Comparison of ENCODE assay signal across 10 cellular contexts in the genomic region with DNA sequence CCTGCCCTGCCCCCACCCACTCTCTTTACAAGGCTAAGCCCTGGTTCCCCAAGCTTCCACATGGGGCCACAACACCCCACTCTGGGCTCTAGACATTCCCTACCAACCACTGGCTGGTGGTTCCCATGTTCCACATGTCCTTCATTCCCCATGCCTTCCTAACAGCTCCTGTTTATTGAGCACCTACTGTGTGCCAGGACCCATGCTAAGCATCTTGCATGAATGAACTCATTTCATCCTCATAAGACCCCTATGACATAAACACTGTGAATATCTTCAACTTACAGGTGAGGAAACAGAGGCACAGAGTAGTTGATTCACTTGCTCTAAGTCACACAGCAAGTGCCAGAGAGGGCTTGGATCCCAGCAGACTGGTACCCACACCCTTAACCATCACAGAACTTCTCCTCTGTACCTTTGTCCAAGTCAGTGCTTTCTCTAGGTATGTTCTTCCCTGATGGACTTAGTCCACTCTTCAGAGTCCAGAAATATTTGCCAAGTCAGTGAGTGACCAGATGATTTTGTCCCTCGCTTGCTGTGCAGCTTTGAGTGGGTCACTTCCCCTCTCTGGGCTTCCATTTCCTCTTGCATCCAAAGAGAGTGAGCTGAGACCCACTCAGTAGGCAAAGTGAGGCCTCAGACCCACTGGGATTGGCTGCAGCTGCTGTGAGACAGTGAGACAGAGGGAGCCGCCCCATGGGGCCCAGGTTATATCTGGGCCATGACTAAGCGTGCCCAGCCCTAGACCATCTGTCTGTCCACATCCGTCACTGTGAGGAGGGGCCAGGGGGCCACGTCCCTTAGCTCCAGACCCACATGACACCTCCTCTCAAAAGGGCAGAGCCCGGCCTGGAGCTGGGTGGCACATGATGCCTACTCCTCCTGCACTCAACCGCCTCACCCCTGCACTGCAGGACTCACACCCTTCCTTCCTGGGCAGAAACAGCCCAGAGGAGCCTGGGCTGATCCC.
DNase-seq lines count a peak whose midpoint lies in the region; ATAC-seq, FAIRE-seq and TF ChIP-seq lines count a peak whose summit lies in the region.
"Had no signal": no experiment of that assay in that cellular context is flagged by ENCODE, and none has a peak within 500 bp of the region (broad histone marks: within the 10 kb centered on the region; RNA-seq: fewer than 3 reads in every experiment).

No MANE protein-coding gene starts in this region.

- no peaks in the 10 kb centered on the region for H3K27me3 Mint-ChIP-seq in activated T-helper 2 cell treated with anti-CD3 and anti-CD28 coated beads, Interferon-gamma antibody, Interleukin-2, Interleukin-4, amounts not matched to agents 10 μg/mL and 5 μg/mL and 100 μg/mL, durations not matched to agents 14 hours and 24 hours and 36 hours (ENCODE audit: low read depth)

- H3K27ac Mint-ChIP-seq in activated T-helper 2 cell treated with anti-CD3 and anti-CD28 coated beads, Interferon-gamma antibody, Interleukin-2, Interleukin-4, amounts not matched to agents 10 μg/mL and 5 μg/mL and 100 μg/mL, durations not matched to agents 14 hours and 24 hours and 36 hours, result no peak overlapping the region

- ATAC-seq in psoas muscle (peak; percentile 92 to 98 (median 94)), HG02840 (IDR thresholded peaks at IDR 0.05; ENCODE audit: low FRiP score, unreplicated experiment) (no peak)

- H3K9me3 Mint-ChIP-seq in activated T-helper 2 cell treated with anti-CD3 and anti-CD28 coated beads, Interferon-gamma antibody, Interleukin-2, Interleukin-4, amounts not matched to agents 10 μg/mL and 5 μg/mL and 100 μg/mL, durations not matched to agents 14 hours and 24 hours and 36 hours, result peaks cover 8% of the 10 kb centered on the region

- intact Hi-C loops in psoas muscle (cut with DNase I), result no loop called here
- intact Hi-C loops in activated T-helper 2 cell treated with anti-CD3 and anti-CD28 coated beads, Interferon-gamma antibody, Interleukin-2, Interleukin-4, amounts not matched to agents 10 μg/mL and 5 μg/mL and 100 μg/mL, durations not matched to agents 14 hours and 24 hours and 36 hours (cut with micrococcal nuclease), result no loop called here

- peak overlapping the region; percentile 88 for H3K27ac ChIP-seq in psoas muscle
- H3K27ac ChIP-seq: neutrophil had no signal

- TF ChIP-seq CTCF in fibroblast of the aortic adventitia (IDR thresholded peaks at IDR 0.05; ENCODE audit: insufficient read depth, low read length) (no peak), psoas muscle (IDR thresholded peaks at IDR 0.05) (no peak)

- H3K4me1 Mint-ChIP-seq in activated T-helper 2 cell treated with anti-CD3 and anti-CD28 coated beads, Interferon-gamma antibody, Interleukin-2, Interleukin-4, amounts not matched to agents 10 μg/mL and 5 μg/mL and 100 μg/mL, durations not matched to agents 14 hours and 24 hours and 36 hours (ENCODE audit: low read depth), result no peaks in the 10 kb centered on the region

- peaks cover 5% of the 10 kb centered on the region for H3K9me3 ChIP-seq in psoas muscle
- H3K9me3 ChIP-seq: neutrophil had no signal

- H3K4me3 ChIP-seq in fibroblast of the aortic adventitia (ENCODE audit: low read depth, low read length) (no peak overlapping the region), psoas muscle (peak overlapping the region; percentile 28)

- H3K27me3 ChIP-seq in psoas muscle (ENCODE audit: insufficient read depth in 3 of 3, low read length in 2 of 3), result no peaks in the 10 kb centered on the region

- no peaks in the 10 kb centered on the region for H3K36me3 ChIP-seq in psoas muscle (ENCODE audit: insufficient read depth in 1 of 2, low read depth in 1 of 2)
- H3K36me3 ChIP-seq: neutrophil had no signal

- no peak for FAIRE-seq in RCC 7860 (lab: Jason Lieb, UNC)

- no peaks in the 10 kb centered on the region for H3K36me3 Mint-ChIP-seq in activated T-helper 2 cell treated with anti-CD3 and anti-CD28 coated beads, Interferon-gamma antibody, Interleukin-2, Interleukin-4, amounts not matched to agents 10 μg/mL and 5 μg/mL and 100 μg/mL, durations not matched to agents 14 hours and 24 hours and 36 hours (ENCODE audit: low read depth)

- DNase-seq in H4 (ENCODE audit: low spot score), result peak; percentile 95
- DNase-seq in RCC 7860 (ENCODE audit: low spot score), result peak; percentile 83
- DNase-seq in fibroblast of the aortic adventitia (ENCODE audit: low read depth), result peak; percentile 40
- DNase-seq in psoas muscle, result peak; percentile 88 to 96
- DNase-seq in NCI-H1417 treated with DMSO at 0.1 percent for 48 hours (lab: John Stamatoyannopoulos, UW), result no peak
- DNase-seq in activated T-helper 2 cell treated with anti-CD3 and anti-CD28 coated beads, Interferon-gamma antibody, Interleukin-2, Interleukin-4, amounts not matched to agents 10 μg/mL and 5 μg/mL and 100 μg/mL, durations not matched to agents 14 hours and 24 hours and 36 hours (ENCODE audit: low spot score), result no peak
- no peak for DNase-seq in NCI-H2029 (lab: John Stamatoyannopoulos, UW)
- DNase-seq: NCI-H1694 had no signal

- 12 to 13% (median 13%) methylated on average over 7 of the region's 7 CpGs for WGBS in psoas muscle, 3 donors

- no peak overlapping the region for H3K4me3 Mint-ChIP-seq in activated T-helper 2 cell treated with anti-CD3 and anti-CD28 coated beads, Interferon-gamma antibody, Interleukin-2, Interleukin-4, amounts not matched to agents 10 μg/mL and 5 μg/mL and 100 μg/mL, durations not matched to agents 14 hours and 24 hours and 36 hours (ENCODE audit: low read depth)

- H3K4me1 ChIP-seq in psoas muscle, result peaks cover 29% of the 10 kb centered on the region

Comparison
In these comparisons a context has a peak if more than half of its experiments do, and no peak if none do; other contexts are left out.
1. DNase-seq: peak in H4 (single experiment), RCC 7860 (single experiment), fibroblast of the aortic adventitia (single experiment) and psoas muscle (2 of 2); none in NCI-H1417 treated with DMSO at 0.1 percent for 48 hours (single experiment), activated T-helper 2 cell treated with anti-CD3 and anti-CD28 coated beads, Interferon-gamma antibody, Interleukin-2, Interleukin-4, amounts not matched to agents 10 μg/mL and 5 μg/mL and 100 μg/mL, durations not matched to agents 14 hours and 24 hours and 36 hours (single experiment) and NCI-H2029 (single experiment).